ENCODE assay signal across 9 cellular contexts in genomic region chr7:26365077-26365896, GRCh38.
DNase-seq lines count a peak whose midpoint lies in the region; ATAC-seq and TF ChIP-seq lines count a peak whose summit lies in the region.
"Had no signal": no experiment of that assay in that cellular context is flagged by ENCODE, and none has a peak within 500 bp of the region (broad histone marks: within the 10 kb centered on the region; RNA-seq: fewer than 3 reads in every experiment).

No MANE protein-coding gene starts in this region.

- peak; percentile 83 for TF ChIP-seq CTCF in NB4 (IDR thresholded peaks at IDR 0.05; ENCODE audit: low read depth, low read length)
- TF ChIP-seq CTCF in adrenal gland (IDR thresholded peaks at IDR 0.05) = peak; percentile 49 to 97 (median 88)

- peak; percentile 32 for DNase-seq in activated CD4-positive, CD25-positive, alpha-beta regulatory T cell treated with anti-CD3 and anti-CD28 coated beads, Interleukin-2, amount 50 U/mL, for 16 hours (ENCODE audit: low read depth, low spot score)
- DNase-seq in activated CD4-positive, CD25-positive, alpha-beta regulatory T cell treated with anti-CD3 and anti-CD28 coated beads, Interleukin-2, amount 50 U/mL, for 72 hours = no peak
- DNase-seq in NB4 (ENCODE audit: low read depth) (peak; percentile 94), SJCRH30 (peak; percentile 33 to 81), adrenal gland (peak; percentile 44 to 81 (median 63)), left ventricle myocardium superior (no peak), retina (peak; percentile 77)

- H3K4me3 ChIP-seq in NB4 (ENCODE audit: low read depth, low read length) (no peak overlapping the region), SJCRH30 (no peak overlapping the region), adrenal gland (no peak overlapping the region)
- H3K4me3 ChIP-seq: BLaER1 treated with 17β-estradiol and CSF1 and Interleukin-3, amounts not matched to agents 10 nM and 100 nM had no signal

- H3K36me3 ChIP-seq in SJCRH30 (no peaks in the 10 kb centered on the region), adrenal gland (replicated peaks in 1 of 2) (no peaks in the 10 kb centered on the region)
- H3K36me3 ChIP-seq: BLaER1 treated with 17β-estradiol and CSF1 and Interleukin-3, amounts not matched to agents 10 nM and 100 nM had no signal

- ATAC-seq in HG02610 (IDR thresholded peaks at IDR 0.05; ENCODE audit: unreplicated experiment) (peak; percentile 78), left ventricle myocardium superior (peak; percentile 74)

- intact Hi-C loops in adrenal gland (cut with DNase I) = loop anchor here (5.0 kb wide), 3 partner anchors 302 to 797 kb away; no protein-coding TSS in a partner anchor
- intact Hi-C loops in left ventricle myocardium superior (cut with micrococcal nuclease) = loop anchor here (2.0 to 5.0 kb wide), 2 partner anchors 273 to 472 kb away; no protein-coding TSS in a partner anchor

- no peak for TF ChIP-seq POLR2A in NB4 (IDR thresholded peaks at IDR 0.05; ENCODE audit: extremely low read depth, insufficient read length)
- no peak for TF ChIP-seq POLR2A in adrenal gland (IDR thresholded peaks at IDR 0.05)

- H3K4me1 ChIP-seq in SJCRH30 (no peaks in the 10 kb centered on the region), adrenal gland (replicated peaks in 1 of 2) (no peaks in the 10 kb centered on the region)

- H3K9me3 ChIP-seq in SJCRH30 (replicated peaks) = no peaks in the 10 kb centered on the region
- H3K9me3 ChIP-seq in adrenal gland (replicated peaks in 1 of 3) = no peaks in the 10 kb centered on the region
- H3K9me3 ChIP-seq: BLaER1 treated with 17β-estradiol and CSF1 and Interleukin-3, amounts not matched to agents 10 nM and 100 nM had no signal

- H3K27ac ChIP-seq in SJCRH30 (no peak overlapping the region), adrenal gland (no peak overlapping the region)
- H3K27ac ChIP-seq: BLaER1 treated with 17β-estradiol and CSF1 and Interleukin-3, amounts not matched to agents 10 nM and 100 nM had no signal

- peaks cover 9% of the 10 kb centered on the region; the same call in 1 of the 2 replicates for H3K27me3 ChIP-seq in SJCRH30
- no peaks in the 10 kb centered on the region for H3K27me3 ChIP-seq in adrenal gland

- WGBS in adrenal gland, 4 donors = 40 to 44% (median 41%) methylated on average over 10 to 13 of the region's 13 CpGs

Comparison
In these comparisons a context has a peak if more than half of its experiments do, and no peak if none do; other contexts are left out.
1. DNase-seq: peak in activated CD4-positive, CD25-positive, alpha-beta regulatory T cell treated with anti-CD3 and anti-CD28 coated beads, Interleukin-2, amount 50 U/mL, for 16 hours (single experiment), NB4 (single experiment), SJCRH30 (2 of 2), adrenal gland (7 of 7) and retina (single experiment); none in activated CD4-positive, CD25-positive, alpha-beta regulatory T cell treated with anti-CD3 and anti-CD28 coated beads, Interleukin-2, amount 50 U/mL, for 72 hours (single experiment) and left ventricle myocardium superior (single experiment).